Comparison of ENCODE assay signal across 11 cellular contexts in the genomic region with DNA sequence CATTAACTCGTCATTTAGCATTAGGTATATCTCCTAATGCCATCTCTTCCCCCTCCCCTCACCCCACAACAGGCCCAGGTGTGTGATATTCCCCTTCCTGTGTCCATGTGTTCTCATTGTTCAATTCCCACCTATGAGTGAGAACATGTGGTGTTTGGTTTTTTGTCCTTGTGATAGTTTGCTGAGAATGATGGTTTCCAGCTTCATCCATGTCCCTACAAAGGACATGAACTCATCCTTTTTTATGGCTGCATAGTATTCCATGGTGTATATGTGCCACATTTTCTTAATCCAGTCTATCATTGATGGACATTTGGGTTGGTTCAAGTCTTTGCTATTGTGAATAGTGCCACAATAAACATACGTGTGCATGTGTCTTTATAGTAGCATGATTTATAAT. TPM values are rescaled to one million over a fixed set of nuclear protein-coding genes. Genes with fewer than 3 reads are reported as not detected.
"Had no signal": no experiment of that assay in that cellular context is flagged by ENCODE, and none has a peak within 500 bp of the region (broad histone marks: within the 10 kb centered on the region; RNA-seq: fewer than 3 reads in every experiment).

No MANE protein-coding gene starts in this region.

RNA-seq across cellular contexts. Expression of a gene that starts 13.3 kb away (rescaled TPM):
- total RNA-seq: stomach, subcutaneous adipose tissue, thoracic aorta, thyroid gland, tibial nerve, transverse colon, uterus had no signal
- polyA plus RNA-seq: urinary bladder had no signal

RNA-seq across cellular contexts. Expression of a gene that starts 13.5 kb away (rescaled TPM):
- total RNA-seq: stomach, subcutaneous adipose tissue, temporal lobe, thoracic aorta, thyroid gland, tibial nerve, transverse colon, ureter, urinary bladder, vagina had no signal
- polyA plus RNA-seq: urinary bladder had no signal
